In the genomic region with DNA sequence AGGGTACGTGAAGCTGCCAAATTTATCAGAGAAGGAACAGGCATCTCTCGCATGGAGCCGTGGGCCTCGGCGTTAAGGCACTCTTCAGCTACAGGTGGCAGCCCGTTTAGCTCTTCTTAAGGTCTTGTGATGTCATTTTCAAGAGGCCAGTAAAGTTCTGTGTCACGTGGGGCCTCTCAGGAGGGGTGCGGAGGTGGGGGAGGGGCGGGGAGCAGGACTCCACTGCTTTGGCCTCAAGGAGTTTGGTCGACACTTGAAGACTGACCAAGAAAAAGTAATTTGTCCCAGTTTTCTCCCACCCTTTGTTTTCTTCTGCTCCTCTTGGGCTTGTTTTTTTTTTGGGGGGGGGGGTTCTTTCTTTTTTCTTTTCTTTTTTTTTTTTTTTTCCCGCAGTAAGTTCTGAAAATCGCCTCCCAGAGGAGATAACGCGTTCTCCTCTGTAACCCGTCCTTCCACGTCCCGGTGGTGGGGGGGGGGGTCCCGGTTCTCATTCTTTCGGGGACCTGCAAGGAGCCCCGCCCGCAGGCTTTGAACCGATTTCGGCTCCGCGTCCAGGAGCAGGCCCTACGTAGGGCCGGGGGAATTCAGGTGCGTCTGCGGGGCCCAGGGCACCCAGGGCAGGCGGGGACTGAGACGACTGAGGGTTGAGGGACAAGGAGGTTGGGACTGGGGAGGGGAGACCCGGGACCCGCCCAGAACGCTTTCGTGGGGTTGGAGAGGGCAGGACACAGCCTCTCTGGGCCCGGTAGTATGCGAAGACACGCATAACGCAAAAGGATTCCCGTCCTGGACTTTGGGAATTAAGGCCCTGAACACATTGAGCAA, we compare ENCODE assay signal across 8 cellular contexts. TPM values are rescaled to one million over a fixed set of nuclear protein-coding genes. Genes with fewer than 3 reads are reported as not detected.
A peak's percentile ranks its signal among the peaks of the same experiment; 100 is the strongest.
DNase-seq lines count a peak whose midpoint lies in the region; TF ChIP-seq lines count a peak whose summit lies in the region.

No MANE protein-coding gene starts in this region.

- POLR2A ChIA-PET in AG04450 (lab: Yijun Ruan, JAX) = interaction anchor here (0.6 to 1.2 kb wide), 3 partner anchors 90 to 1399 kb away, joined by 3 to 9 read pairs (median 6); a partner anchor contains a TSS

- WGBS in testis, 2 donors = 4 to 6% methylated on average over 27 to 40 of the region's 40 CpGs

- H3K27me3 ChIP-seq in AG04450 (ENCODE audit: control insufficient read depth, insufficient read depth, low read length) = no peaks in the 10 kb centered on the region
- H3K27me3 ChIP-seq in HUES6 (ENCODE audit: control insufficient read depth, insufficient read depth, low read length) = peaks cover 4% of the 10 kb centered on the region; the same call in 1 of the 2 replicates
- peaks cover 0 to 3% of the 10 kb centered on the region in 2 donors for H3K27me3 ChIP-seq in muscle layer of colon (ENCODE audit: control insufficient read depth in 1 of 2, insufficient read depth in 2 of 2, low read length in 2 of 2)
- no peaks in the 10 kb centered on the region for H3K27me3 ChIP-seq in testis

- H3K27ac ChIP-seq in AG04450 (ENCODE audit: low read depth, low read length) (peak overlapping the region; percentile 57), HUES6 (ENCODE audit: low read depth, low read length) (peak overlapping the region; percentile 72; the same call in 1 of the 2 replicates), muscle layer of colon (ENCODE audit: low read depth, low read length) (no peak overlapping the region), testis (peak overlapping the region; percentile 75 to 89)

- intact Hi-C loops in testis (cut with DNase I; ENCODE audit: low total_unique reads) = no loop called here

- no peaks in the 10 kb centered on the region for H3K36me3 ChIP-seq in HUES6 (ENCODE audit: control insufficient read depth, insufficient read depth, low read length)
- H3K36me3 ChIP-seq in muscle layer of colon (ENCODE audit: insufficient read depth, low read length) = no peaks in the 10 kb centered on the region
- H3K36me3 ChIP-seq in testis (ENCODE audit: low read depth, missing control alignments) = no peaks in the 10 kb centered on the region

- peaks cover 8% of the 10 kb centered on the region; the same call in 1 of the 2 replicates for H3K4me1 ChIP-seq in HUES6 (ENCODE audit: control insufficient read depth, insufficient read depth, low read length)
- H3K4me1 ChIP-seq in muscle layer of colon (ENCODE audit: insufficient read depth, low read length) = no peaks in the 10 kb centered on the region
- peaks cover 7% of the 10 kb centered on the region for H3K4me1 ChIP-seq in testis

- TF ChIP-seq CTCF in AG04450 (IDR thresholded peaks at IDR 0.05; ENCODE audit: low read depth, low read length) (no peak), epithelial cell of esophagus (IDR thresholded peaks at IDR 0.05; ENCODE audit: insufficient read depth, low read depth, low read length, missing control alignments) (no peak), testis (IDR thresholded peaks at IDR 0.05) (no peak)

- peak overlapping the region; percentile 63 for H3K4me3 ChIP-seq in AG04450 (ENCODE audit: low read depth, low read length)
- H3K4me3 ChIP-seq in HUES6 (ENCODE audit: low read depth, low read length) = peak overlapping the region; percentile 76
- H3K4me3 ChIP-seq in epithelial cell of esophagus (ENCODE audit: low read length) = peak overlapping the region; percentile 61
- peak overlapping the region; percentile 7 to 49 for H3K4me3 ChIP-seq in muscle layer of colon (ENCODE audit: low read depth in 1 of 2, low read length in 2 of 2)
- peak overlapping the region; percentile 45 to 59 for H3K4me3 ChIP-seq in testis

- no peak for TF ChIP-seq POLR2A in testis (IDR thresholded peaks at IDR 0.05)

- peak; percentile 23 for DNase-seq in AG04450 (ENCODE audit: low read depth, low spot score)
- DNase-seq in GM19238 (ENCODE audit: insufficient read length, low spot score) = peak; percentile 49
- DNase-seq in activated CD4-positive, alpha-beta T cell treated with anti-CD3 and anti-CD28 coated beads for 48 hours = peak; percentile 70
- DNase-seq in epithelial cell of esophagus (ENCODE audit: low read depth) = peak; percentile 85
- peak; percentile 82 for DNase-seq in testis
- no peak for DNase-seq in pons (ENCODE audit: low spot score)

- H3K9me3 ChIP-seq in AG04450 (ENCODE audit: control insufficient read depth, insufficient read depth, low read length) = no peaks in the 10 kb centered on the region
- no peaks in the 10 kb centered on the region for H3K9me3 ChIP-seq in HUES6 (ENCODE audit: control insufficient read depth, insufficient read depth, low read depth, low read length)
- no peaks in the 10 kb centered on the region for H3K9me3 ChIP-seq in muscle layer of colon (ENCODE audit: low read length)
- H3K9me3 ChIP-seq in testis = no peaks in the 10 kb centered on the region

- CTCF ChIA-PET in AG04450 (lab: Charles Lee) = interaction anchor here (0.7 to 1.2 kb wide), 4 partner anchors 11 to 1283 kb away, joined by 3 to 8 read pairs (median 4); no protein-coding TSS in a partner anchor

- H3K9ac ChIP-seq in HUES6 (ENCODE audit: low read length) (peak overlapping the region; percentile 76), muscle layer of colon (ENCODE audit: low read length) (no peak overlapping the region)

RNA-seq across cellular contexts. Expression of a gene that starts 26.0 kb away (rescaled TPM):
- polyA plus RNA-seq in AG04450 (2011; rRNA removed) (not detected in 2 replicates), testis (ENCODE audit: insufficient read depth, low read depth, low replicate concordance) (0.54 TPM)
- polyA minus RNA-seq in AG04450 (2011; rRNA and poly(A)+ RNA removed) = not detected in 2 replicates
- under 1 TPM; 0.19 to 0.87 TPM for total RNA-seq in testis

RNA-seq across cellular contexts. Expression of a gene that starts 36.1 kb away (rescaled TPM):
- polyA plus RNA-seq in AG04450 (2011; rRNA removed) (not detected in 2 replicates), testis (ENCODE audit: insufficient read depth, low read depth, low replicate concordance) (8.6 TPM)
- not detected in 2 replicates for polyA minus RNA-seq in AG04450 (2011; rRNA and poly(A)+ RNA removed)
- 1 to 10 TPM; 1.2 to 8.1 TPM for total RNA-seq in testis

RNA-seq across cellular contexts. Expression of a gene that starts 46.3 kb away (rescaled TPM):
- polyA plus RNA-seq in AG04450 (2011; rRNA removed) = 3.5 and 4.6 TPM in 2 replicates
- polyA minus RNA-seq in AG04450 (2011; rRNA and poly(A)+ RNA removed) = 7.1 and 7.5 TPM in 2 replicates
- 1 to 10 TPM; 8.3 to 9.1 TPM for total RNA-seq in testis
- polyA plus RNA-seq in testis (ENCODE audit: insufficient read depth, low read depth, low replicate concordance) = 2.4 TPM
